In genomic region chr10:119541459-119542356, GRCh38 we compare ENCODE assay signal across 8 cellular contexts. TPM values are rescaled to one million over a fixed set of nuclear protein-coding genes. Genes with fewer than 3 reads are reported as not detected.
DNase-seq lines count a peak whose midpoint lies in the region; ATAC-seq and TF ChIP-seq lines count a peak whose summit lies in the region.

No MANE protein-coding gene starts in this region.

- peak overlapping the region; percentile 77 for H3K4me3 ChIP-seq in BJ (ENCODE audit: low read depth, low read length)
- peak overlapping the region; percentile 45 for H3K4me3 ChIP-seq in ectodermal cell (ENCODE audit: insufficient read depth, low read depth, low read length)

- POLR2A ChIA-PET in BJ (lab: Charles Lee): no interaction called here

- H3K27me3 Mint-ChIP-seq in natural killer cell (ENCODE audit: low read depth in 2 of 2): peaks cover 9 to 11% of the 10 kb centered on the region in 2 donors

- intact Hi-C loops in natural killer cell (cut with micrococcal nuclease): no loop called here

- 12 to 14% methylated on average over 57 of the region's 57 CpGs for WGBS in ectodermal cell, 2 experiments

- peak overlapping the region in 1 of 2 donors; percentile 44 for H3K27ac Mint-ChIP-seq in natural killer cell

- no peaks in the 10 kb centered on the region for H3K9me3 ChIP-seq in ectodermal cell (ENCODE audit: control insufficient read depth, low read length)

- no peaks in the 10 kb centered on the region for H3K9me3 Mint-ChIP-seq in natural killer cell

- ATAC-seq in HG02623 (IDR thresholded peaks at IDR 0.05; ENCODE audit: unreplicated experiment) (peak; percentile 15), natural killer cell (peak in 2 of 3 donors; percentile 11 to 12), HG03469 (IDR thresholded peaks at IDR 0.05; ENCODE audit: unreplicated experiment) (no peak)

- no peak overlapping the region for H3K27ac ChIP-seq in ectodermal cell (ENCODE audit: insufficient read depth, low read depth, low read length, poor library complexity, severe bottlenecking)
- H3K27ac ChIP-seq in substantia nigra (ENCODE audit: low read depth, low read length, poor library complexity, severe bottlenecking): peak overlapping the region; percentile 37

- peak overlapping the region; percentile 86 for H3K4me3 Mint-ChIP-seq in natural killer cell

- H3K36me3 ChIP-seq in BJ (ENCODE audit: control insufficient read depth, insufficient read depth, low read length) (no peaks in the 10 kb centered on the region), ectodermal cell (ENCODE audit: control insufficient read depth, insufficient read depth, low read length) (no peaks in the 10 kb centered on the region)

- H3K27me3 ChIP-seq in BJ (ENCODE audit: control insufficient read depth, insufficient read depth, low read length): no peaks in the 10 kb centered on the region
- peaks cover 60% of the 10 kb centered on the region for H3K27me3 ChIP-seq in ectodermal cell (ENCODE audit: control insufficient read depth, insufficient read depth, low read length, poor library complexity, severe bottlenecking)

- peaks cover 24% of the 10 kb centered on the region for H3K4me1 ChIP-seq in ectodermal cell (ENCODE audit: control insufficient read depth, insufficient read depth, low read length)

- TF ChIP-seq CTCF in BJ (IDR thresholded peaks at IDR 0.05; ENCODE audit: insufficient read depth, low read depth, low read length): no peak
- no peak for TF ChIP-seq CTCF in natural killer cell (IDR thresholded peaks at IDR 0.05)

- H3K36me3 Mint-ChIP-seq in natural killer cell: no peaks in the 10 kb centered on the region

- DNase-seq in BJ (ENCODE audit: low read depth): no peak
- peak; percentile 54 for DNase-seq in activated CD4-positive, alpha-beta T cell treated with anti-CD3 and anti-CD28 coated beads for 1 hour
- DNase-seq in natural killer cell: no peak
- DNase-seq in substantia nigra (lab: John Stamatoyannopoulos, UW): peak in 3 of 49 donors; percentile 29 to 50 (median 31)
- DNase-seq in GF-D8 (lab: John Stamatoyannopoulos, UW): no peak

- CTCF ChIA-PET in BJ (lab: Yijun Ruan, JAX): interaction anchor here (0.6 to 3.1 kb wide), 13 partner anchors 9 to 1440 kb away, joined by 3 to 26 read pairs (median 4); partner anchors contain the start of gene GRK5

- H3K4me1 Mint-ChIP-seq in natural killer cell: peaks cover 21 to 34% of the 10 kb centered on the region in 2 donors

RNA-seq across cellular contexts. Expression of gene RGS10, which starts 0.8 kb away (rescaled TPM):
- 34.5 and 68.9 TPM in 2 replicates for polyA plus RNA-seq in BJ (2011; rRNA removed)
- 7.8 and 10.0 TPM in 2 replicates for polyA minus RNA-seq in BJ (2011; rRNA and poly(A)+ RNA removed)
- polyA plus RNA-seq in ectodermal cell (2013, experiment 1 of 4): 10.8 TPM
- 12.1 TPM for polyA plus RNA-seq in ectodermal cell (2013, experiment 2 of 4)
- polyA plus RNA-seq in ectodermal cell (2013, experiment 3 of 4): 13.7 TPM
- 13.7 TPM for polyA plus RNA-seq in ectodermal cell (2013, experiment 4 of 4)
- 10 to 100 TPM; 13.5 to 25.7 (median 21.4) TPM for total RNA-seq in natural killer cell

RNA-seq across cellular contexts. Expression of gene TIAL1, which starts 55.1 kb away (rescaled TPM):
- 39.9 and 57.6 TPM in 2 replicates for polyA plus RNA-seq in BJ (2011; rRNA removed)
- polyA minus RNA-seq in BJ (2011; rRNA and poly(A)+ RNA removed): 42.3 and 42.7 TPM in 2 replicates
- 149 TPM for polyA plus RNA-seq in ectodermal cell (2013, experiment 1 of 4)
- polyA plus RNA-seq in ectodermal cell (2013, experiment 2 of 4): 156 TPM
- polyA plus RNA-seq in ectodermal cell (2013, experiment 3 of 4): 144 TPM
- polyA plus RNA-seq in ectodermal cell (2013, experiment 4 of 4): 150 TPM
- total RNA-seq in natural killer cell: 100 to 1,000 TPM; 195 to 227 (median 213) TPM
